In the genomic region with DNA sequence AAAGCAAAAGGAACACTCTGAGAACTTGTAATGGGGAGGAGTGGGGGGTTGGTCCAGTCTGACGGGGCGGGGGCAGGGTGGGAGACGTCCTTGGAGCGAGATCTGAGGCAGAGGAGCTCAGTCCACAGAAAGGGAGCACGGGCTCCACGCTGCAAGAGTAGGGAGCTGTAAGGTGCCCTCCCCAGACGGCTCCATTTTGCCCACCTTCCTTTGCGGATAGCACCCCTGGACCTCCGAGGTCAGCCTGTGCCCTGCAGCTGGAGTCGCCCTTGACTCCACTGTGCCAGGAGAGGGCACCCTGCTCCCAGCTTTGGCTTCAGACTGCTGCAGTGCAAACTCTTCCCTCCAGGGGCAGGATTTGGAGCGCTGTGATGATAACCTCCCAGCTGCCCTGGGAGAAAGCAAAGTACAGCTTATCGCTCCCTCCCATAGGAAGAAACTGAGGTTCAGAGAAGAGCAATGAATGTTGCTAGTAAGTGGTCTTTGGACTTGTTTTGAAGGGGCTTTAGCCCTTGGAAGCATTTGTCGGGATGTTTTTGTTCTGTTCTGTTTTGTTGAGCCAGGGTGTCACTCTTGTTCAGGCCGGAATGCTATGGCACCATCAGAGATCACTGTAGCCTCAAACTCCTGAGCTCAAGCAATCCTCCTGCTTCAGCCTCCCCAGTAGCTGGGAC, we compare ENCODE assay signal across 2 cellular contexts.
TF ChIP-seq lines count a peak whose summit lies in the region.

No MANE protein-coding gene starts in this region.

TF ChIP-seq in HEK293, 187 proteins besides CTCF, POLR2A, EP300 and RAD21 (continues in another document):
- TF ChIP-seq WT1 (tag by site-specific recombination; IDR thresholded peaks at IDR 0.05) (peak; percentile 47), ZNF2 (tag by site-specific recombination; IDR thresholded peaks at IDR 0.05) (peak; percentile 74; the same call in 1 of the 2 replicates), ZSCAN30 (tag by site-specific recombination; IDR thresholded peaks at IDR 0.05) (peak; percentile 85; the same call in 1 of the 2 replicates), ZNF629 (tag by site-specific recombination; IDR thresholded peaks at IDR 0.05) (0 out of 2 replicates have a peak, but pooled peaks have one; percentile 40), KLF8 (tag by site-specific recombination; IDR thresholded peaks at IDR 0.05) (peak; percentile 42), ZSCAN23 (tag by site-specific recombination; IDR thresholded peaks at IDR 0.05) (0 out of 2 replicates have a peak, but pooled peaks have one; percentile 60), TCF7L2 (IDR thresholded peaks at IDR 0.05; ENCODE audit: borderline replicate concordance, low read depth, low read length) (no peak), BCL11B (tag by site-specific recombination; IDR thresholded peaks at IDR 0.05; ENCODE audit: low read depth) (peak; percentile 73; the same call in 1 of the 2 replicates), BCL11A (tag by site-specific recombination; IDR thresholded peaks at IDR 0.05; ENCODE audit: low read depth) (peak; percentile 62; the same call in 1 of the 2 replicates), ZFP3 (tag by site-specific recombination; IDR thresholded peaks at IDR 0.05; ENCODE audit: low read depth) (no peak), ZEB2 (tag by site-specific recombination; IDR thresholded peaks at IDR 0.05) (peak; percentile 68), ZNF184 (tag by site-specific recombination; IDR thresholded peaks at IDR 0.05) (peak; percentile 49; the same call in 1 of the 2 replicates), ZIC2 (tag by site-specific recombination; IDR thresholded peaks at IDR 0.05) (no peak), SP7 (tag by site-specific recombination; IDR thresholded peaks at IDR 0.05) (peak; percentile 74)
- TF ChIP-seq, protein P1, sequence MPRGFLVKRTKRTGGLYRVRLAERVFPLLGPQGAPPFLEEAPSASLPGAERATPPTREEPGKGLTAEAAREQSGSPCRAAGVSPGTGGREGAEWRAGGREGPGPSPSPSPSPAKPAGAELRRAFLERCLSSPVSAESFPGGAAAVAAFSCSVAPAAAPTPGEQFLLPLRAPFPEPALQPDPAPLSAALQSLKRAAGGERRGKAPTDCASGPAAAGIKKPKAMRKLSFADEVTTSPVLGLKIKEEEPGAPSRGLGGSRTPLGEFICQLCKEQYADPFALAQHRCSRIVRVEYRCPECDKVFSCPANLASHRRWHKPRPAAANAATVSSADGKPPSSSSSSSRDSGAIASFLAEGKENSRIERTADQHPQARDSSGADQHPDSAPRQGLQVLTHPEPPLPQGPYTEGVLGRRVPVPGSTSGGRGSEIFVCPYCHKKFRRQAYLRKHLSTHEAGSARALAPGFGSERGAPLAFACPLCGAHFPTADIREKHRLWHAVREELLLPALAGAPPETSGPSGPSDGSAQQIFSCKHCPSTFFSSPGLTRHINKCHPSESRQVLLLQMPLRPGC (tag by site-specific recombination; IDR thresholded peaks at IDR 0.05) = 0 out of 2 replicates have a peak, but pooled peaks have one; percentile 37
- TF ChIP-seq, protein P2, sequence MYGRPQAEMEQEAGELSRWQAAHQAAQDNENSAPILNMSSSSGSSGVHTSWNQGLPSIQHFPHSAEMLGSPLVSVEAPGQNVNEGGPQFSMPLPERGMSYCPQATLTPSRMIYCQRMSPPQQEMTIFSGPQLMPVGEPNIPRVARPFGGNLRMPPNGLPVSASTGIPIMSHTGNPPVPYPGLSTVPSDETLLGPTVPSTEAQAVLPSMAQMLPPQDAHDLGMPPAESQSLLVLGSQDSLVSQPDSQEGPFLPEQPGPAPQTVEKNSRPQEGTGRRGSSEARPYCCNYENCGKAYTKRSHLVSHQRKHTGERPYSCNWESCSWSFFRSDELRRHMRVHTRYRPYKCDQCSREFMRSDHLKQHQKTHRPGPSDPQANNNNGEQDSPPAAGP (tag by site-specific recombination; IDR thresholded peaks at IDR 0.05) = peak; percentile 82
- TF ChIP-seq, protein P3, sequence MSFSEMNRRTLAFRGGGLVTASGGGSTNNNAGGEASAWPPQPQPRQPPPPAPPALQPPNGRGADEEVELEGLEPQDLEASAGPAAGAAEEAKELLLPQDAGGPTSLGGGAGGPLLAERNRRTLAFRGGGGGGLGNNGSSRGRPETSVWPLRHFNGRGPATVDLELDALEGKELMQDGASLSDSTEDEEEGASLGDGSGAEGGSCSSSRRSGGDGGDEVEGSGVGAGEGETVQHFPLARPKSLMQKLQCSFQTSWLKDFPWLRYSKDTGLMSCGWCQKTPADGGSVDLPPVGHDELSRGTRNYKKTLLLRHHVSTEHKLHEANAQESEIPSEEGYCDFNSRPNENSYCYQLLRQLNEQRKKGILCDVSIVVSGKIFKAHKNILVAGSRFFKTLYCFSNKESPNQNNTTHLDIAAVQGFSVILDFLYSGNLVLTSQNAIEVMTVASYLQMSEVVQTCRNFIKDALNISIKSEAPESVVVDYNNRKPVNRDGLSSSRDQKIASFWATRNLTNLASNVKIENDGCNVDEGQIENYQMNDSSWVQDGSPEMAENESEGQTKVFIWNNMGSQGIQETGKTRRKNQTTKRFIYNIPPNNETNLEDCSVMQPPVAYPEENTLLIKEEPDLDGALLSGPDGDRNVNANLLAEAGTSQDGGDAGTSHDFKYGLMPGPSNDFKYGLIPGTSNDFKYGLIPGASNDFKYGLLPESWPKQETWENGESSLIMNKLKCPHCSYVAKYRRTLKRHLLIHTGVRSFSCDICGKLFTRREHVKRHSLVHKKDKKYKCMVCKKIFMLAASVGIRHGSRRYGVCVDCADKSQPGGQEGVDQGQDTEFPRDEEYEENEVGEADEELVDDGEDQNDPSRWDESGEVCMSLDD (tag by site-specific recombination; IDR thresholded peaks at IDR 0.05) = peak; percentile 75; the same call in 1 of the 2 replicates
- TF ChIP-seq, protein P4, sequence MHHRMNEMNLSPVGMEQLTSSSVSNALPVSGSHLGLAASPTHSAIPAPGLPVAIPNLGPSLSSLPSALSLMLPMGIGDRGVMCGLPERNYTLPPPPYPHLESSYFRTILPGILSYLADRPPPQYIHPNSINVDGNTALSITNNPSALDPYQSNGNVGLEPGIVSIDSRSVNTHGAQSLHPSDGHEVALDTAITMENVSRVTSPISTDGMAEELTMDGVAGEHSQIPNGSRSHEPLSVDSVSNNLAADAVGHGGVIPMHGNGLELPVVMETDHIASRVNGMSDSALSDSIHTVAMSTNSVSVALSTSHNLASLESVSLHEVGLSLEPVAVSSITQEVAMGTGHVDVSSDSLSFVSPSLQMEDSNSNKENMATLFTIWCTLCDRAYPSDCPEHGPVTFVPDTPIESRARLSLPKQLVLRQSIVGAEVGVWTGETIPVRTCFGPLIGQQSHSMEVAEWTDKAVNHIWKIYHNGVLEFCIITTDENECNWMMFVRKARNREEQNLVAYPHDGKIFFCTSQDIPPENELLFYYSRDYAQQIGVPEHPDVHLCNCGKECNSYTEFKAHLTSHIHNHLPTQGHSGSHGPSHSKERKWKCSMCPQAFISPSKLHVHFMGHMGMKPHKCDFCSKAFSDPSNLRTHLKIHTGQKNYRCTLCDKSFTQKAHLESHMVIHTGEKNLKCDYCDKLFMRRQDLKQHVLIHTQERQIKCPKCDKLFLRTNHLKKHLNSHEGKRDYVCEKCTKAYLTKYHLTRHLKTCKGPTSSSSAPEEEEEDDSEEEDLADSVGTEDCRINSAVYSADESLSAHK (tag by site-specific recombination; IDR thresholded peaks at IDR 0.05) = no peak

TF ChIP-seq in SK-N-SH, 30 proteins besides CTCF, POLR2A, EP300 and RAD21:
- no peak for TF ChIP-seq RCOR1 (IDR thresholded peaks at IDR 0.05; ENCODE audit: low read length)
- peak; percentile 99 for TF ChIP-seq SMC3 (IDR thresholded peaks at IDR 0.05; ENCODE audit: low read depth, low read length)
- TF ChIP-seq, protein P5, sequence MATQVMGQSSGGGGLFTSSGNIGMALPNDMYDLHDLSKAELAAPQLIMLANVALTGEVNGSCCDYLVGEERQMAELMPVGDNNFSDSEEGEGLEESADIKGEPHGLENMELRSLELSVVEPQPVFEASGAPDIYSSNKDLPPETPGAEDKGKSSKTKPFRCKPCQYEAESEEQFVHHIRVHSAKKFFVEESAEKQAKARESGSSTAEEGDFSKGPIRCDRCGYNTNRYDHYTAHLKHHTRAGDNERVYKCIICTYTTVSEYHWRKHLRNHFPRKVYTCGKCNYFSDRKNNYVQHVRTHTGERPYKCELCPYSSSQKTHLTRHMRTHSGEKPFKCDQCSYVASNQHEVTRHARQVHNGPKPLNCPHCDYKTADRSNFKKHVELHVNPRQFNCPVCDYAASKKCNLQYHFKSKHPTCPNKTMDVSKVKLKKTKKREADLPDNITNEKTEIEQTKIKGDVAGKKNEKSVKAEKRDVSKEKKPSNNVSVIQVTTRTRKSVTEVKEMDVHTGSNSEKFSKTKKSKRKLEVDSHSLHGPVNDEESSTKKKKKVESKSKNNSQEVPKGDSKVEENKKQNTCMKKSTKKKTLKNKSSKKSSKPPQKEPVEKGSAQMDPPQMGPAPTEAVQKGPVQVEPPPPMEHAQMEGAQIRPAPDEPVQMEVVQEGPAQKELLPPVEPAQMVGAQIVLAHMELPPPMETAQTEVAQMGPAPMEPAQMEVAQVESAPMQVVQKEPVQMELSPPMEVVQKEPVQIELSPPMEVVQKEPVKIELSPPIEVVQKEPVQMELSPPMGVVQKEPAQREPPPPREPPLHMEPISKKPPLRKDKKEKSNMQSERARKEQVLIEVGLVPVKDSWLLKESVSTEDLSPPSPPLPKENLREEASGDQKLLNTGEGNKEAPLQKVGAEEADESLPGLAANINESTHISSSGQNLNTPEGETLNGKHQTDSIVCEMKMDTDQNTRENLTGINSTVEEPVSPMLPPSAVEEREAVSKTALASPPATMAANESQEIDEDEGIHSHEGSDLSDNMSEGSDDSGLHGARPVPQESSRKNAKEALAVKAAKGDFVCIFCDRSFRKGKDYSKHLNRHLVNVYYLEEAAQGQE (IDR thresholded peaks at IDR 0.05; ENCODE audit: low read depth, low read length) = no peak
- TF ChIP-seq TCF12 (IDR thresholded peaks at IDR 0.05) = no peak
- no peak for TF ChIP-seq FOSL2 (IDR thresholded peaks at IDR 0.05; ENCODE audit: borderline replicate concordance, low read depth)
- TF ChIP-seq NRF1 (IDR thresholded peaks at IDR 0.05; ENCODE audit: low read depth, low read length) = no peak
- peak; percentile 59 for TF ChIP-seq CHD2 (IDR thresholded peaks at IDR 0.05; ENCODE audit: low read length, partially characterized antibody)
- no peak for TF ChIP-seq MXI1 (IDR thresholded peaks at IDR 0.05; ENCODE audit: low read depth, low read length)
- TF ChIP-seq, protein P6, sequence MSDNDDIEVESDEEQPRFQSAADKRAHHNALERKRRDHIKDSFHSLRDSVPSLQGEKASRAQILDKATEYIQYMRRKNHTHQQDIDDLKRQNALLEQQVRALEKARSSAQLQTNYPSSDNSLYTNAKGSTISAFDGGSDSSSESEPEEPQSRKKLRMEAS (IDR thresholded peaks at IDR 0.05; ENCODE audit: low read depth) = no peak
TF ChIP-seq in SK-N-SH: peak in this region for 2.
